Comparison of ENCODE assay signal across 24 cellular contexts in genomic region chr11:24163146-24163545, GRCh38.
DNase-seq lines count a peak whose midpoint lies in the region; ATAC-seq, FAIRE-seq and TF ChIP-seq lines count a peak whose summit lies in the region.
"Had no signal": no experiment of that assay in that cellular context is flagged by ENCODE, and none has a peak within 500 bp of the region (broad histone marks: within the 10 kb centered on the region; RNA-seq: fewer than 3 reads in every experiment).

No MANE protein-coding gene starts in this region.

- no peak overlapping the region for H2BK20ac ChIP-seq in IMR-90 (ENCODE audit: low read depth, low read length)

- no peak overlapping the region for H3K56ac ChIP-seq in IMR-90 (ENCODE audit: extremely low read depth, insufficient read depth, low read length)

- no TSS peak for BruUV-seq in IMR-90 (replicated peaks; lab: Mats Ljungman, UMichigan)

- H2BK120ac ChIP-seq in IMR-90 (ENCODE audit: low read depth, low read length): no peak overlapping the region

- no peaks in the 10 kb centered on the region for H3K4me1 ChIP-seq in IMR-90 (ENCODE audit: control insufficient read depth, insufficient read depth, low read length)
- no peaks in the 10 kb centered on the region for H3K4me1 ChIP-seq in pancreas
- H3K4me1 ChIP-seq: BLaER1, Caco-2, Peyer's patch, SJCRH30 had no signal

- intact Hi-C loops in IMR-90 (cut with micrococcal nuclease): no loop called here
- intact Hi-C loops in pancreas (cut with DNase I): no loop called here

- no peak overlapping the region for H3K18ac ChIP-seq in IMR-90 (ENCODE audit: low read depth, low read length)

- H3K36me3 ChIP-seq in IMR-90 (ENCODE audit: control insufficient read depth, insufficient read depth, low read length) (no peaks in the 10 kb centered on the region), pancreas (no peaks in the 10 kb centered on the region)
- H3K36me3 ChIP-seq: BLaER1, Peyer's patch, SJCRH30 had no signal

- ATAC-seq in IMR-90 (ENCODE audit: low read depth): no peak
- no peak for ATAC-seq in pancreas
- no peak for ATAC-seq in GM18861 (IDR thresholded peaks at IDR 0.05; ENCODE audit: unreplicated experiment)

- no peak overlapping the region for H2AK5ac ChIP-seq in IMR-90 (ENCODE audit: low read depth, low read length)

- no peak overlapping the region for H3K4ac ChIP-seq in IMR-90 (ENCODE audit: low read depth, low read length)

- H2AK9ac ChIP-seq in IMR-90 (replicated peaks; ENCODE audit: low read depth, low read length, poor library complexity): no peak overlapping the region

- CTCF ChIA-PET in IMR-90 (lab: Yijun Ruan, JAX): no interaction called here

- no peak overlapping the region for H4K8ac ChIP-seq in IMR-90 (ENCODE audit: low read depth in 2 of 2, low read length in 2 of 2)

- H4K91ac ChIP-seq in IMR-90 (ENCODE audit: insufficient read depth, low read depth, low read length): no peak overlapping the region

- no peak overlapping the region for H3K27ac ChIP-seq in IMR-90 (ENCODE audit: insufficient read depth, low read length)
- H3K27ac ChIP-seq in pancreas: no peak overlapping the region
- H3K27ac ChIP-seq: BLaER1, Peyer's patch, SJCRH30 had no signal

- H2AFZ ChIP-seq in IMR-90 (replicated peaks; ENCODE audit: low read length, poor library complexity): no peak overlapping the region

- H2BK5ac ChIP-seq in IMR-90 (ENCODE audit: low read depth, low read length, poor library complexity, severe bottlenecking): no peak overlapping the region

- no peak overlapping the region for H3K9ac ChIP-seq in IMR-90 (ENCODE audit: low read depth, low read length)
- H3K9ac ChIP-seq: BLaER1 had no signal

- TF ChIP-seq RAD21 in IMR-90 (IDR thresholded peaks at IDR 0.05; ENCODE audit: low read length): no peak

- TF ChIP-seq CTCF in IMR-90 (conservative IDR thresholded peaks at IDR 0.05; ENCODE audit: low read depth, low read length) (no peak), fibroblast of villous mesenchyme (IDR thresholded peaks at IDR 0.05; ENCODE audit: insufficient read depth, low read depth, low read length) (no peak), retinal pigment epithelial cell (conservative IDR thresholded peaks at IDR 0.05; ENCODE audit: low read depth, low read length) (no peak), pancreas (IDR thresholded peaks at IDR 0.05) (no peak)

- H3K4me3 ChIP-seq in IMR-90 (ENCODE audit: insufficient read depth, low read depth, low read length) (no peak overlapping the region), fibroblast of villous mesenchyme (ENCODE audit: low read depth, low read length) (no peak overlapping the region), retinal pigment epithelial cell (ENCODE audit: low read length) (no peak overlapping the region), pancreas (no peak overlapping the region)
- H3K4me3 ChIP-seq: BLaER1, Peyer's patch, SJCRH30 had no signal

- DNase-seq in EL (peak; percentile 60), IMR-90 (peak; percentile 15), fibroblast of villous mesenchyme (ENCODE audit: low read depth) (peak; percentile 34), retinal pigment epithelial cell (ENCODE audit: low read depth) (peak; percentile 61), DMS53 treated with DMSO at 0.1 percent for 48 hours (lab: John Stamatoyannopoulos, UW; ENCODE audit: unreplicated experiment) (no peak), NCI-H69 (lab: John Stamatoyannopoulos, UW) (no peak), pancreas (no peak)
- DNase-seq: Caco-2; CD4-positive, alpha-beta T cell; DMS 273 treated with DMSO at 0.1 percent for 48 hours; DND-41; KBM-7; NCI-H1092 treated with DMSO at 0.1 percent for 48 hours; NCI-H1436 treated with DMSO at 0.1 percent for 48 hours; NCI-H1930; NCI-H345; NCI-H524; NCI-H82; Peyer's patch; SJCRH30 had no signal

- dilution Hi-C loops in IMR-90 (cut with HindIII; ENCODE audit: low sequenced_read_pairs, unreplicated experiment): no loop called here

- H3K14ac ChIP-seq in IMR-90 (replicated peaks; ENCODE audit: low read depth, low read length): no peak overlapping the region

- no peak overlapping the region for H3K4me2 ChIP-seq in IMR-90 (ENCODE audit: low read depth, low read length)
- H3K4me2 ChIP-seq: BLaER1 had no signal

- POLR2A ChIA-PET in IMR-90 (lab: Charles Lee; ENCODE audit: unreplicated experiment): no interaction called here

- H3K9me3 ChIP-seq in IMR-90 (ENCODE audit: control insufficient read depth, insufficient read depth, low read length): no peaks in the 10 kb centered on the region
- no peaks in the 10 kb centered on the region for H3K9me3 ChIP-seq in pancreas
- H3K9me3 ChIP-seq: BLaER1, Caco-2, Peyer's patch, SJCRH30 had no signal

- H4K5ac ChIP-seq in IMR-90 (ENCODE audit: low read depth, low read length): no peak overlapping the region

- no peaks in the 10 kb centered on the region for H3K79me1 ChIP-seq in IMR-90 (ENCODE audit: low read depth in 1 of 2, low read length in 2 of 2)

- no peaks in the 10 kb centered on the region for H4K20me1 ChIP-seq in IMR-90 (ENCODE audit: insufficient read depth, low read length)
- H4K20me1 ChIP-seq: BLaER1 had no signal

- 100% methylated on average over 2 of the region's 3 CpGs; no CpG with 5 or more reads in 1 of the 2 experiments for WGBS in IMR-90 (ENCODE audit: extremely low coverage in 2 of 2, insufficient read length in 1 of 2), 2 experiments
- 75 to 84% methylated on average over 3 of the region's 3 CpGs for WGBS in pancreas, 2 donors

- H3K9me1 ChIP-seq in IMR-90 (ENCODE audit: insufficient read depth, low read length): no peaks in the 10 kb centered on the region

- H2BK15ac ChIP-seq in IMR-90 (ENCODE audit: low read depth, low read length): no peak overlapping the region

- H3K27me3 ChIP-seq in IMR-90 (ENCODE audit: control insufficient read depth, insufficient read depth, low read length) (no peaks in the 10 kb centered on the region), pancreas (no peaks in the 10 kb centered on the region)
- H3K27me3 ChIP-seq: BLaER1, Peyer's patch, SJCRH30 had no signal

- TF ChIP-seq POLR2A in IMR-90 (IDR thresholded peaks at IDR 0.05; ENCODE audit: low read depth, low read length): no peak

- no peak overlapping the region for H3K23ac ChIP-seq in IMR-90 (ENCODE audit: low read depth, low read length)

- in situ Hi-C loops in IMR-90 (cut with MboI; ENCODE audit: low sequenced_read_pairs): no loop called here

- FAIRE-seq in pancreas (lab: Jason Lieb, UNC): no peak
- FAIRE-seq: G401.6, H54 had no signal

TF ChIP-seq in IMR-90, 13 proteins besides CTCF, POLR2A, EP300 and RAD21:
- TF ChIP-seq SMC3 (IDR thresholded peaks at IDR 0.05; ENCODE audit: low read depth, low read length) (no peak), FOS (IDR thresholded peaks at IDR 0.05; ENCODE audit: low read depth, low read length) (no peak), ELK1 (IDR thresholded peaks at IDR 0.05; ENCODE audit: borderline replicate concordance, low read depth, low read length) (no peak), MAZ (IDR thresholded peaks at IDR 0.05; ENCODE audit: borderline replicate concordance, low read depth, low read length) (no peak), RFX5 (IDR thresholded peaks at IDR 0.05; ENCODE audit: low read depth, low read length) (no peak), USF2 (IDR thresholded peaks at IDR 0.05; ENCODE audit: low read depth, low read length) (no peak), MXI1 (IDR thresholded peaks at IDR 0.05; ENCODE audit: borderline replicate concordance, low read depth, low read length) (no peak), MAFK (IDR thresholded peaks at IDR 0.05; ENCODE audit: low read depth, low read length) (no peak), NFE2L2 (IDR thresholded peaks at IDR 0.05; ENCODE audit: low read depth, low read length) (no peak), BHLHE40 (IDR thresholded peaks at IDR 0.05; ENCODE audit: low read depth, low read length) (no peak), RCOR1 (IDR thresholded peaks at IDR 0.05; ENCODE audit: insufficient replicate concordance, low read length) (no peak), CHD1 (IDR thresholded peaks at IDR 0.05; ENCODE audit: low read depth, low read length) (no peak)

Comparison
In these comparisons a context has a peak if more than half of its experiments do, and no peak if none do; other contexts are left out.
1. DNase-seq: peak in EL (single experiment), IMR-90 (single experiment), fibroblast of villous mesenchyme (single experiment) and retinal pigment epithelial cell (single experiment); none in DMS53 treated with DMSO at 0.1 percent for 48 hours (single experiment), NCI-H69 (single experiment) and pancreas (0 of 6).